In the genomic region with DNA sequence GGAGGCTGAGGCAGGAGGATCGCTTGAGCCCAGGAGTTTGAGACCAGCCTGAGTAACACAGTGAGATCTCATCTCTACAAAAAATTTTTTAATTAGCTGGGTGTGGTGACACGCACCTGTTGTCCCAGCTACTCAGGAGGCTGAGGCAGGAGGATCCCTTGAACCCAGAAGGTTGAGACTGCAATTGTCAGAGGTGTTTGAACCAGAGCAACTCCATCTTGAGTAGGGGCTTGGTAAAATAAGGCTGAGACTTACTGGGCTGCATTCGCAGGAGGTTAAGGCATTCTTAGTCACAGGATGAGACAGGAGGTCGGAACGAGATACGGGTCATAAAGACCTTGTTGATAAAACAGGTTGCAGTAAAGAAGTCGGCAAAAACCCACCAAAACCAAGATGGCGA, we compare ENCODE assay signal across 2 cellular contexts. TPM values are rescaled to one million over a fixed set of nuclear protein-coding genes. Genes with fewer than 3 reads are reported as not detected.
"Had no signal": no experiment of that assay in that cellular context is flagged by ENCODE, and none has a peak within 500 bp of the region (broad histone marks: within the 10 kb centered on the region; RNA-seq: fewer than 3 reads in every experiment).

No MANE protein-coding gene starts in this region.

RNA-seq across cellular contexts. Expression of gene C11orf86, which starts 30.1 kb away (rescaled TPM):
- total RNA-seq: G401, GM12878 had no signal
- polyA plus RNA-seq: GM12878 had no signal

RNA-seq across cellular contexts. Expression of gene RHOD, which starts 51.4 kb away (rescaled TPM):
- total RNA-seq: G401 had no signal
